ENCODE assay signal across 8 cellular contexts in the genomic region with DNA sequence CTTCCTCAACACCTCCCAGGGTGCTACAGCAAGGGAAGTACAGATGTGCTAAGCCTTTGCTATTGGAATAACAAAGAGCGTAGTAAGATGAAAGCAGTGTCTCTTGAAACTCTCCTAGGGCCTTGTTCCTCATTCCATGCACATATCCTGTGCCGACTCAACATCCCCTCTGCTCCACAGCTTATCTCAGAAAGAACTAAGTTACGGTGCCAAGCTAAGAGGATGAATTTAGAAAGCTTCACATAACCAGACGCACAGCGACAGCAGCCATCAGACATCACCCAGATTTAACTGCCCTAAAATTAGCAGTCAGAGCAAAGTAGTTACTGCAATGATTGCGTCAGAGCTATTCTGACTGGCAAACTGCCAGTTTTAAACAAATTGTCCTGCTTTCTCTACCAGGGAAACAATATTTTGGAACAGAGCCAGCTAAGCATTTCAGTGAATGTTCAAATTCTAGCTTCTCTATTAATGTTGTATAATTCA. TPM values are rescaled to one million over a fixed set of nuclear protein-coding genes. Genes with fewer than 3 reads are reported as not detected.
A peak's percentile ranks its signal among the peaks of the same experiment; 100 is the strongest.
DNase-seq lines count a peak whose midpoint lies in the region; ATAC-seq and TF ChIP-seq lines count a peak whose summit lies in the region.

No MANE protein-coding gene starts in this region.

- peak overlapping the region in 3 of 10 experiments; percentile 3 to 25 (median 19); a peak in 4 of 20 replicates for H3K4me3 ChIP-seq in BLaER1 treated with 17β-estradiol and CSF1 and Interleukin-3, amounts not matched to agents 10 nM and 100 nM
- H3K4me3 ChIP-seq in adrenal gland (no peak overlapping the region), right atrium auricular region (no peak overlapping the region), gastrocnemius medialis (peak overlapping the region in 2 of 4 donors; percentile 10 to 30)

- H3K9me3 ChIP-seq in BLaER1 treated with 17β-estradiol and CSF1 and Interleukin-3, amounts not matched to agents 10 nM and 100 nM (replicated peaks in 1 of 11), result peaks cover 0 to 9% (median 0%) of the 10 kb centered on the region in 11 experiments; a peak in 1 of 22 replicates
- H3K9me3 ChIP-seq in adrenal gland (replicated peaks in 1 of 3) (no peaks in the 10 kb centered on the region), right atrium auricular region (no peaks in the 10 kb centered on the region), gastrocnemius medialis (no peaks in the 10 kb centered on the region)

- H3K9ac ChIP-seq in BLaER1 treated with 17β-estradiol and CSF1 and Interleukin-3, amounts not matched to agents 10 nM and 100 nM, result peak overlapping the region in 4 of 11 experiments; percentile 10 to 37 (median 32); a peak in 6 of 22 replicates

- DNase-seq in NCI-H1694 (lab: John Stamatoyannopoulos, UW) (peak; percentile 90), adrenal gland (peak; percentile 55 to 89 (median 72)), right atrium auricular region (ENCODE audit: low spot score) (peak; percentile 80), gastrocnemius medialis (peak; percentile 35 to 37)

- H4K20me1 ChIP-seq in BLaER1 treated with 17β-estradiol and CSF1 and Interleukin-3, amounts not matched to agents 10 nM and 100 nM, result peaks cover 0 to 45% (median 0%) of the 10 kb centered on the region in 11 experiments; a peak in 4 of 22 replicates

- no peaks in the 10 kb centered on the region for H3K27me3 ChIP-seq in BLaER1 treated with 17β-estradiol and CSF1 and Interleukin-3, amounts not matched to agents 10 nM and 100 nM
- no peaks in the 10 kb centered on the region for H3K27me3 ChIP-seq in adrenal gland
- no peaks in the 10 kb centered on the region for H3K27me3 ChIP-seq in right atrium auricular region
- H3K27me3 ChIP-seq in gastrocnemius medialis, result no peaks in the 10 kb centered on the region

- in situ Hi-C loops in gastrocnemius medialis (cut with MboI; ENCODE audit: low sequenced_read_pairs in 4 of 4), result loop anchor here in 3 of 4 donors (10.0 to 25.0 kb wide), 2 partner anchors 746 to 758 kb away; no protein-coding TSS in a partner anchor

- TF ChIP-seq CTCF in adrenal gland (IDR thresholded peaks at IDR 0.05), result no peak
- TF ChIP-seq CTCF in right atrium auricular region (IDR thresholded peaks at IDR 0.05), result no peak
- TF ChIP-seq CTCF in gastrocnemius medialis (IDR thresholded peaks at IDR 0.05 in 4 of 5, conservative IDR thresholded peaks at IDR 0.05 in 1 of 5), result no peak

- peaks cover 26 to 96% (median 62%) of the 10 kb centered on the region in 10 experiments for H3K4me1 ChIP-seq in BLaER1 treated with 17β-estradiol and CSF1 and Interleukin-3, amounts not matched to agents 10 nM and 100 nM
- H3K4me1 ChIP-seq in adrenal gland (replicated peaks in 1 of 2) (peaks cover 0 to 23% of the 10 kb centered on the region in 2 donors), right atrium auricular region (peaks cover 0 to 68% of the 10 kb centered on the region in 2 donors), gastrocnemius medialis (peaks cover 7 to 14% of the 10 kb centered on the region in 2 donors)

- H3K4me2 ChIP-seq in BLaER1 treated with 17β-estradiol and CSF1 and Interleukin-3, amounts not matched to agents 10 nM and 100 nM, result peak overlapping the region; percentile 30 to 83 (median 64)

- no peaks in the 10 kb centered on the region for H3K36me3 ChIP-seq in BLaER1 treated with 17β-estradiol and CSF1 and Interleukin-3, amounts not matched to agents 10 nM and 100 nM
- H3K36me3 ChIP-seq in adrenal gland (replicated peaks in 1 of 2), result no peaks in the 10 kb centered on the region
- H3K36me3 ChIP-seq in right atrium auricular region, result no peaks in the 10 kb centered on the region
- H3K36me3 ChIP-seq in gastrocnemius medialis, result no peaks in the 10 kb centered on the region

- peak; percentile 78 to 84 for ATAC-seq in gastrocnemius medialis
- ATAC-seq in GM21360 (IDR thresholded peaks at IDR 0.05; ENCODE audit: unreplicated experiment), result no peak
- no peak for ATAC-seq in HG02610 (IDR thresholded peaks at IDR 0.05; ENCODE audit: unreplicated experiment)
- ATAC-seq in GM18870 (IDR thresholded peaks at IDR 0.05; ENCODE audit: unreplicated experiment), result no peak

- 11 to 16% (median 12%) methylated on average over 6 of the region's 6 CpGs for WGBS in adrenal gland, 4 donors

- peak overlapping the region in 9 of 11 experiments; percentile 12 to 63 (median 35); a peak in 14 of 22 replicates for H3K27ac ChIP-seq in BLaER1 treated with 17β-estradiol and CSF1 and Interleukin-3, amounts not matched to agents 10 nM and 100 nM
- H3K27ac ChIP-seq in adrenal gland (peak overlapping the region in 2 of 5 donors; percentile 70 to 76), right atrium auricular region (peak overlapping the region; percentile 77 to 86), gastrocnemius medialis (peak overlapping the region; percentile 38 to 66 (median 56))

- intact Hi-C loops in adrenal gland (cut with DNase I) (no loop called here), gastrocnemius medialis (cut with DNase I; ENCODE audit: low total_unique reads) (loop anchor here (5.0 to 10.0 kb wide), 3 partner anchors 143 to 306 kb away; no protein-coding TSS in a partner anchor)

- no peak for TF ChIP-seq POLR2A in adrenal gland (IDR thresholded peaks at IDR 0.05)
- peak in 1 of 2 donors; percentile 12 for TF ChIP-seq POLR2A in gastrocnemius medialis (IDR thresholded peaks at IDR 0.05)

RNA-seq across cellular contexts. Expression of a gene that starts 9.5 kb away (rescaled TPM):
- total RNA-seq in adrenal gland (10 to 100 TPM in 5 of 8 donors, 1 to 10 TPM in 3; 8.3 to 15.9 (median 10.8) TPM), right atrium auricular region (100 to 1,000 TPM in 1 of 2 donors, 10 to 100 TPM in 1; 57.1 to 100 TPM), gastrocnemius medialis (10 to 100 TPM in 1 of 4 donors, 1 to 10 TPM in 3; 3.1 to 22.7 (median 3.9) TPM)
- polyA plus RNA-seq in adrenal gland, result 10 to 100 TPM in 1 of 3 donors, 1 to 10 TPM in 2; 5.5 to 11.6 (median 6.2) TPM

Comparison
In these comparisons a context has a peak if more than half of its experiments do, and no peak if none do; other contexts are left out.
1. DNase-seq: peak in every context shown above with its lines; median percentile 90 in NCI-H1694; 80 in right atrium auricular region; 72 in adrenal gland; 36 in gastrocnemius medialis.
2. ATAC-seq: peak in gastrocnemius medialis (2 of 2); none in GM21360 (single experiment), HG02610 (single experiment) and GM18870 (single experiment).